ENCODE assay signal across 1 cellular context in the genomic region with DNA sequence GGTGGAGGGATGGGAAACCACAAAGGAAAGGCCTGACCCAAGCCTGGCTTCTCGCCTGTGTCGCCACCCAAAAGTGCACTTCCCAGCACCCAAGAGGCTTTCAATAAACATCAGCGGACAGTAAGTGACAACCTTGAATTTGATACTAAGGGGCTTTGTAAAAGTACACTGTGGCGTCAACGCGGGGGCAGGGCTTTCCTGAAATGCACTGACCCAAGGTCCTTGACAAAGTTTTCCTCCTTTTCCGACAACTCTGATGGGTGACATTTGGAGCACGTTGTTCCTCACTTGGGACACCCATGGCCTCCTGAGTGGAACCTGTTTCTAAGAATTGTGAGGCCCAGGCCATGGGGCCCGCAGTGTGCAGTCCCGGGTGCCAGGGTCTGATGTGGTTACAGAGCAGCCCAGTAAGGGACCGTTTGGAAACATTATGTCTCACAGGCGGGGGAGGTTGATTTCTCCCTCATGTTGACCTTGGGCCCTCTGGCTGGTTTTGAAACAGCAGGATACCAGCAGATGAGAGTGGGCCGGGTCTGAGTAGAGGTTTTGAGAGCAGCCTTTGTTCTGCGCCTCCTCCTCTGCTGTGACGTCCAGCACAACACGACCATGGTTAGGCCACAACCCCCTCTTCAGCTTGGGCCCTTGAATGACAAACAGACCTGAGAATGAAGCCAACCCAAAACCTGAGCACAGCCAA.
TF ChIP-seq lines count a peak whose summit lies in the region.

No MANE protein-coding gene starts in this region.

TF ChIP-seq in HepG2, 621 proteins besides CTCF, POLR2A, EP300 and RAD21 (continued from another document and continues in another):
- TF ChIP-seq SP5 (CRISPR knock-in tag; IDR thresholded peaks at IDR 0.05; ENCODE audit: borderline replicate concordance, low read depth), result no peak
- TF ChIP-seq YEATS4 (CRISPR knock-in tag; IDR thresholded peaks at IDR 0.05; ENCODE audit: borderline replicate concordance), result peak; percentile 82; the same call in 1 of the 2 replicates
- TF ChIP-seq ZNF605 (CRISPR knock-in tag; IDR thresholded peaks at IDR 0.05), result no peak; the same call in 1 of the 2 replicates
- TF ChIP-seq, protein P1, sequence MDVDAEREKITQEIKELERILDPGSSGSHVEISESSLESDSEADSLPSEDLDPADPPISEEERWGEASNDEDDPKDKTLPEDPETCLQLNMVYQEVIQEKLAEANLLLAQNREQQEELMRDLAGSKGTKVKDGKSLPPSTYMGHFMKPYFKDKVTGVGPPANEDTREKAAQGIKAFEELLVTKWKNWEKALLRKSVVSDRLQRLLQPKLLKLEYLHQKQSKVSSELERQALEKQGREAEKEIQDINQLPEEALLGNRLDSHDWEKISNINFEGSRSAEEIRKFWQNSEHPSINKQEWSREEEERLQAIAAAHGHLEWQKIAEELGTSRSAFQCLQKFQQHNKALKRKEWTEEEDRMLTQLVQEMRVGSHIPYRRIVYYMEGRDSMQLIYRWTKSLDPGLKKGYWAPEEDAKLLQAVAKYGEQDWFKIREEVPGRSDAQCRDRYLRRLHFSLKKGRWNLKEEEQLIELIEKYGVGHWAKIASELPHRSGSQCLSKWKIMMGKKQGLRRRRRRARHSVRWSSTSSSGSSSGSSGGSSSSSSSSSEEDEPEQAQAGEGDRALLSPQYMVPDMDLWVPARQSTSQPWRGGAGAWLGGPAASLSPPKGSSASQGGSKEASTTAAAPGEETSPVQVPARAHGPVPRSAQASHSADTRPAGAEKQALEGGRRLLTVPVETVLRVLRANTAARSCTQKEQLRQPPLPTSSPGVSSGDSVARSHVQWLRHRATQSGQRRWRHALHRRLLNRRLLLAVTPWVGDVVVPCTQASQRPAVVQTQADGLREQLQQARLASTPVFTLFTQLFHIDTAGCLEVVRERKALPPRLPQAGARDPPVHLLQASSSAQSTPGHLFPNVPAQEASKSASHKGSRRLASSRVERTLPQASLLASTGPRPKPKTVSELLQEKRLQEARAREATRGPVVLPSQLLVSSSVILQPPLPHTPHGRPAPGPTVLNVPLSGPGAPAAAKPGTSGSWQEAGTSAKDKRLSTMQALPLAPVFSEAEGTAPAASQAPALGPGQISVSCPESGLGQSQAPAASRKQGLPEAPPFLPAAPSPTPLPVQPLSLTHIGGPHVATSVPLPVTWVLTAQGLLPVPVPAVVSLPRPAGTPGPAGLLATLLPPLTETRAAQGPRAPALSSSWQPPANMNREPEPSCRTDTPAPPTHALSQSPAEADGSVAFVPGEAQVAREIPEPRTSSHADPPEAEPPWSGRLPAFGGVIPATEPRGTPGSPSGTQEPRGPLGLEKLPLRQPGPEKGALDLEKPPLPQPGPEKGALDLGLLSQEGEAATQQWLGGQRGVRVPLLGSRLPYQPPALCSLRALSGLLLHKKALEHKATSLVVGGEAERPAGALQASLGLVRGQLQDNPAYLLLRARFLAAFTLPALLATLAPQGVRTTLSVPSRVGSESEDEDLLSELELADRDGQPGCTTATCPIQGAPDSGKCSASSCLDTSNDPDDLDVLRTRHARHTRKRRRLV (CRISPR knock-in tag; IDR thresholded peaks at IDR 0.05), result 0 out of 2 replicates have a peak, but pooled peaks have one; percentile 50
- TF ChIP-seq MIER3 (CRISPR knock-in tag; IDR thresholded peaks at IDR 0.05; ENCODE audit: borderline replicate concordance), result no peak; the same call in 1 of the 2 replicates
- no peak; the same call in 1 of the 2 replicates for TF ChIP-seq EEA1 (CRISPR knock-in tag; IDR thresholded peaks at IDR 0.05; ENCODE audit: borderline replicate concordance)
- peak; percentile 67 for TF ChIP-seq RXRB (CRISPR knock-in tag; IDR thresholded peaks at IDR 0.05; ENCODE audit: borderline replicate concordance)
- TF ChIP-seq FIP1L1 (IDR thresholded peaks at IDR 0.05; ENCODE audit: borderline replicate concordance, insufficient read depth, low read depth, low read length), result no peak
- TF ChIP-seq KAT2B (IDR thresholded peaks at IDR 0.05; ENCODE audit: borderline replicate concordance, low read depth, low read length), result no peak
- peak; percentile 66; the same call in 1 of the 2 replicates for TF ChIP-seq CREM (IDR thresholded peaks at IDR 0.05)
- no peak for TF ChIP-seq CREM (CRISPR knock-in tag; IDR thresholded peaks at IDR 0.05)
- no peak for TF ChIP-seq MBNL3 (CRISPR knock-in tag; conservative IDR thresholded peaks at IDR 0.05)
- 0 out of 2 replicates have a peak, but pooled peaks have one; percentile 35 for TF ChIP-seq ZNF816 (CRISPR knock-in tag; IDR thresholded peaks at IDR 0.05; ENCODE audit: borderline replicate concordance)
- TF ChIP-seq HNRNPUL1 (IDR thresholded peaks at IDR 0.05; ENCODE audit: low read depth, low read length), result no peak
- peak; percentile 54 for TF ChIP-seq GABPB1 (CRISPR knock-in tag; IDR thresholded peaks at IDR 0.05)
- TF ChIP-seq, protein P2, sequence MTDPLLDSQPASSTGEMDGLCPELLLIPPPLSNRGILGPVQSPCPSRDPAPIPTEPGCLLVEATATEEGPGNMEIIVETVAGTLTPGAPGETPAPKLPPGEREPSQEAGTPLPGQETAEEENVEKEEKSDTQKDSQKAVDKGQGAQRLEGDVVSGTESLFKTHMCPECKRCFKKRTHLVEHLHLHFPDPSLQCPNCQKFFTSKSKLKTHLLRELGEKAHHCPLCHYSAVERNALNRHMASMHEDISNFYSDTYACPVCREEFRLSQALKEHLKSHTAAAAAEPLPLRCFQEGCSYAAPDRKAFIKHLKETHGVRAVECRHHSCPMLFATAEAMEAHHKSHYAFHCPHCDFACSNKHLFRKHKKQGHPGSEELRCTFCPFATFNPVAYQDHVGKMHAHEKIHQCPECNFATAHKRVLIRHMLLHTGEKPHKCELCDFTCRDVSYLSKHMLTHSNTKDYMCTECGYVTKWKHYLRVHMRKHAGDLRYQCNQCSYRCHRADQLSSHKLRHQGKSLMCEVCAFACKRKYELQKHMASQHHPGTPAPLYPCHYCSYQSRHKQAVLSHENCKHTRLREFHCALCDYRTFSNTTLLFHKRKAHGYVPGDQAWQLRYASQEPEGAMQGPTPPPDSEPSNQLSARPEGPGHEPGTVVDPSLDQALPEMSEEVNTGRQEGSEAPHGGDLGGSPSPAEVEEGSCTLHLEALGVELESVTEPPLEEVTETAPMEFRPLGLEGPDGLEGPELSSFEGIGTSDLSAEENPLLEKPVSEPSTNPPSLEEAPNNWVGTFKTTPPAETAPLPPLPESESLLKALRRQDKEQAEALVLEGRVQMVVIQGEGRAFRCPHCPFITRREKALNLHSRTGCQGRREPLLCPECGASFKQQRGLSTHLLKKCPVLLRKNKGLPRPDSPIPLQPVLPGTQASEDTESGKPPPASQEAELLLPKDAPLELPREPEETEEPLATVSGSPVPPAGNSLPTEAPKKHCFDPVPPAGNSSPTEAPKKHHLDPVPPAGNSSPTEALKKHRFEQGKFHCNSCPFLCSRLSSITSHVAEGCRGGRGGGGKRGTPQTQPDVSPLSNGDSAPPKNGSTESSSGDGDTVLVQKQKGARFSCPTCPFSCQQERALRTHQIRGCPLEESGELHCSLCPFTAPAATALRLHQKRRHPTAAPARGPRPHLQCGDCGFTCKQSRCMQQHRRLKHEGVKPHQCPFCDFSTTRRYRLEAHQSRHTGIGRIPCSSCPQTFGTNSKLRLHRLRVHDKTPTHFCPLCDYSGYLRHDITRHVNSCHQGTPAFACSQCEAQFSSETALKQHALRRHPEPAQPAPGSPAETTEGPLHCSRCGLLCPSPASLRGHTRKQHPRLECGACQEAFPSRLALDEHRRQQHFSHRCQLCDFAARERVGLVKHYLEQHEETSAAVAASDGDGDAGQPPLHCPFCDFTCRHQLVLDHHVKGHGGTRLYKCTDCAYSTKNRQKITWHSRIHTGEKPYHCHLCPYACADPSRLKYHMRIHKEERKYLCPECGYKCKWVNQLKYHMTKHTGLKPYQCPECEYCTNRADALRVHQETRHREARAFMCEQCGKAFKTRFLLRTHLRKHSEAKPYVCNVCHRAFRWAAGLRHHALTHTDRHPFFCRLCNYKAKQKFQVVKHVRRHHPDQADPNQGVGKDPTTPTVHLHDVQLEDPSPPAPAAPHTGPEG (CRISPR knock-in tag; IDR thresholded peaks at IDR 0.05), result no peak; the same call in 1 of the 2 replicates
- peak; percentile 93 for TF ChIP-seq ASH2L (IDR thresholded peaks at IDR 0.05; ENCODE audit: insufficient read length, low read depth, low read length)
- TF ChIP-seq ZNF333 (CRISPR knock-in tag; IDR thresholded peaks at IDR 0.05; ENCODE audit: borderline replicate concordance), result no peak
- TF ChIP-seq HOXA3 (CRISPR knock-in tag; IDR thresholded peaks at IDR 0.05), result peak; percentile 77
- TF ChIP-seq, protein P3, sequence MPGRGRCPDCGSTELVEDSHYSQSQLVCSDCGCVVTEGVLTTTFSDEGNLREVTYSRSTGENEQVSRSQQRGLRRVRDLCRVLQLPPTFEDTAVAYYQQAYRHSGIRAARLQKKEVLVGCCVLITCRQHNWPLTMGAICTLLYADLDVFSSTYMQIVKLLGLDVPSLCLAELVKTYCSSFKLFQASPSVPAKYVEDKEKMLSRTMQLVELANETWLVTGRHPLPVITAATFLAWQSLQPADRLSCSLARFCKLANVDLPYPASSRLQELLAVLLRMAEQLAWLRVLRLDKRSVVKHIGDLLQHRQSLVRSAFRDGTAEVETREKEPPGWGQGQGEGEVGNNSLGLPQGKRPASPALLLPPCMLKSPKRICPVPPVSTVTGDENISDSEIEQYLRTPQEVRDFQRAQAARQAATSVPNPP (CRISPR knock-in tag; IDR thresholded peaks at IDR 0.05), result no peak
- no peak for TF ChIP-seq SMAD9 (CRISPR knock-in tag; IDR thresholded peaks at IDR 0.05)
- no peak for TF ChIP-seq SYNCRIP (IDR thresholded peaks at IDR 0.05; ENCODE audit: insufficient read depth, low read depth, low read length)
- TF ChIP-seq, protein P4, sequence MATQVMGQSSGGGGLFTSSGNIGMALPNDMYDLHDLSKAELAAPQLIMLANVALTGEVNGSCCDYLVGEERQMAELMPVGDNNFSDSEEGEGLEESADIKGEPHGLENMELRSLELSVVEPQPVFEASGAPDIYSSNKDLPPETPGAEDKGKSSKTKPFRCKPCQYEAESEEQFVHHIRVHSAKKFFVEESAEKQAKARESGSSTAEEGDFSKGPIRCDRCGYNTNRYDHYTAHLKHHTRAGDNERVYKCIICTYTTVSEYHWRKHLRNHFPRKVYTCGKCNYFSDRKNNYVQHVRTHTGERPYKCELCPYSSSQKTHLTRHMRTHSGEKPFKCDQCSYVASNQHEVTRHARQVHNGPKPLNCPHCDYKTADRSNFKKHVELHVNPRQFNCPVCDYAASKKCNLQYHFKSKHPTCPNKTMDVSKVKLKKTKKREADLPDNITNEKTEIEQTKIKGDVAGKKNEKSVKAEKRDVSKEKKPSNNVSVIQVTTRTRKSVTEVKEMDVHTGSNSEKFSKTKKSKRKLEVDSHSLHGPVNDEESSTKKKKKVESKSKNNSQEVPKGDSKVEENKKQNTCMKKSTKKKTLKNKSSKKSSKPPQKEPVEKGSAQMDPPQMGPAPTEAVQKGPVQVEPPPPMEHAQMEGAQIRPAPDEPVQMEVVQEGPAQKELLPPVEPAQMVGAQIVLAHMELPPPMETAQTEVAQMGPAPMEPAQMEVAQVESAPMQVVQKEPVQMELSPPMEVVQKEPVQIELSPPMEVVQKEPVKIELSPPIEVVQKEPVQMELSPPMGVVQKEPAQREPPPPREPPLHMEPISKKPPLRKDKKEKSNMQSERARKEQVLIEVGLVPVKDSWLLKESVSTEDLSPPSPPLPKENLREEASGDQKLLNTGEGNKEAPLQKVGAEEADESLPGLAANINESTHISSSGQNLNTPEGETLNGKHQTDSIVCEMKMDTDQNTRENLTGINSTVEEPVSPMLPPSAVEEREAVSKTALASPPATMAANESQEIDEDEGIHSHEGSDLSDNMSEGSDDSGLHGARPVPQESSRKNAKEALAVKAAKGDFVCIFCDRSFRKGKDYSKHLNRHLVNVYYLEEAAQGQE (IDR thresholded peaks at IDR 0.05; ENCODE audit: borderline replicate concordance in 1 of 2, low read depth in 1 of 2, low read length in 2 of 2), result no peak
- TF ChIP-seq, protein P5, sequence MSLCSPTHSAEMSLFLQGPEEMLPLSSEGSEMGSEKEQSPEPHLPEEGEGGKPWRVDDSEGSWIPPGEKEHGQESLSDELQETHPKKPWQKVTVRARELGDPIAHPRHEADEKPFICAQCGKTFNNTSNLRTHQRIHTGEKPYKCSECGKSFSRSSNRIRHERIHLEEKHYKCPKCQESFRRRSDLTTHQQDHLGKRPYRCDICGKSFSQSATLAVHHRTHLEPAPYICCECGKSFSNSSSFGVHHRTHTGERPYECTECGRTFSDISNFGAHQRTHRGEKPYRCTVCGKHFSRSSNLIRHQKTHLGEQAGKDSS (CRISPR knock-in tag; IDR thresholded peaks at IDR 0.05; ENCODE audit: borderline replicate concordance, low read depth), result 0 out of 2 replicates have a peak, but pooled peaks have one; percentile 36
- TF ChIP-seq ZNF441 (CRISPR knock-in tag; IDR thresholded peaks at IDR 0.05; ENCODE audit: borderline replicate concordance), result peak; percentile 40; the same call in 1 of the 2 replicates
- TF ChIP-seq, protein P6, sequence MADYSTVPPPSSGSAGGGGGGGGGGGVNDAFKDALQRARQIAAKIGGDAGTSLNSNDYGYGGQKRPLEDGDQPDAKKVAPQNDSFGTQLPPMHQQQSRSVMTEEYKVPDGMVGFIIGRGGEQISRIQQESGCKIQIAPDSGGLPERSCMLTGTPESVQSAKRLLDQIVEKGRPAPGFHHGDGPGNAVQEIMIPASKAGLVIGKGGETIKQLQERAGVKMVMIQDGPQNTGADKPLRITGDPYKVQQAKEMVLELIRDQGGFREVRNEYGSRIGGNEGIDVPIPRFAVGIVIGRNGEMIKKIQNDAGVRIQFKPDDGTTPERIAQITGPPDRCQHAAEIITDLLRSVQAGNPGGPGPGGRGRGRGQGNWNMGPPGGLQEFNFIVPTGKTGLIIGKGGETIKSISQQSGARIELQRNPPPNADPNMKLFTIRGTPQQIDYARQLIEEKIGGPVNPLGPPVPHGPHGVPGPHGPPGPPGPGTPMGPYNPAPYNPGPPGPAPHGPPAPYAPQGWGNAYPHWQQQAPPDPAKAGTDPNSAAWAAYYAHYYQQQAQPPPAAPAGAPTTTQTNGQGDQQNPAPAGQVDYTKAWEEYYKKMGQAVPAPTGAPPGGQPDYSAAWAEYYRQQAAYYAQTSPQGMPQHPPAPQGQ (CRISPR knock-in tag; IDR thresholded peaks at IDR 0.05; ENCODE audit: borderline replicate concordance), result no peak
